ENCODE assay signal across 12 cellular contexts in genomic region chr14:41925409-41925808, GRCh38.
DNase-seq lines count a peak whose midpoint lies in the region; ATAC-seq and TF ChIP-seq lines count a peak whose summit lies in the region.
"Had no signal": no experiment of that assay in that cellular context is flagged by ENCODE, and none has a peak within 500 bp of the region (broad histone marks: within the 10 kb centered on the region; RNA-seq: fewer than 3 reads in every experiment).

No MANE protein-coding gene starts in this region.

- peak; percentile 55 for TF ChIP-seq RAD21 in Ishikawa (IDR thresholded peaks at IDR 0.05; ENCODE audit: low read depth)

- peak; percentile 50 for TF ChIP-seq CTCF in AG04450 (IDR thresholded peaks at IDR 0.05; ENCODE audit: low read depth, low read length)
- peak; percentile 59 for TF ChIP-seq CTCF in OCI-LY7 (conservative IDR thresholded peaks at IDR 0.05; ENCODE audit: low read length)
- peak; percentile 54 for TF ChIP-seq CTCF in fibroblast of the aortic adventitia (IDR thresholded peaks at IDR 0.05; ENCODE audit: insufficient read depth, low read length)
- TF ChIP-seq CTCF in lower leg skin (IDR thresholded peaks at IDR 0.05) = no peak

- no peak for ATAC-seq in GM19467 (IDR thresholded peaks at IDR 0.05; ENCODE audit: unreplicated experiment)
- no peak for ATAC-seq in GM21528 (IDR thresholded peaks at IDR 0.05; ENCODE audit: low FRiP score, unreplicated experiment)
- no peak for ATAC-seq in GM18505 (IDR thresholded peaks at IDR 0.05; ENCODE audit: unreplicated experiment)
- ATAC-seq: activated naive CD8-positive, alpha-beta T cell treated with anti-CD3 and anti-CD28 coated beads, Interleukin-2, amount 50 U/mL, for 24 hours; stimulated activated naive CD8-positive, alpha-beta T cell treated with anti-CD3 and anti-CD28 coated beads, Interleukin-15, Interleukin-2, amounts not matched to agents 100 U/mL and 50 U/mL, for 24 hours; T-helper 17 cell had no signal

- no peaks in the 10 kb centered on the region for H3K9me2 ChIP-seq in OCI-LY7 (ENCODE audit: insufficient read depth, low read length)

- H3K4me1 ChIP-seq in OCI-LY7 (ENCODE audit: insufficient read depth, low read length, poor library complexity, severe bottlenecking) = no peaks in the 10 kb centered on the region

- 30 to 38% methylated on average over 2 of the region's 2 CpGs for WGBS in lower leg skin, 2 donors

- 0 out of 2 replicates have a peak overlapping the region, but pooled peaks have one; percentile 6 for H2AFZ ChIP-seq in OCI-LY7 (ENCODE audit: low read length)

- no peaks in the 10 kb centered on the region for H3K79me2 ChIP-seq in OCI-LY7 (ENCODE audit: insufficient read depth, low read depth, low read length)

- intact Hi-C loops in OCI-LY7 (cut with micrococcal nuclease; ENCODE audit: unreplicated experiment) (no loop called here), lower leg skin (cut with DNase I; ENCODE audit: low total_unique reads) (no loop called here)

- H3K4me3 ChIP-seq in AG04450 (ENCODE audit: low read depth, low read length) (no peak overlapping the region), OCI-LY7 (ENCODE audit: low read depth, low read length, poor library complexity, severe bottlenecking) (no peak overlapping the region), fibroblast of the aortic adventitia (ENCODE audit: low read depth, low read length) (no peak overlapping the region), lower leg skin (ENCODE audit: low read depth, poor library complexity, severe bottlenecking) (no peak overlapping the region)

- BruUV-seq in OCI-LY7 (replicated peaks; lab: Mats Ljungman, UMichigan) = no TSS peak

- CTCF ChIA-PET in AG04450 (lab: Charles Lee) (interaction anchor here (0.7 to 1.2 kb wide), 6 partner anchors 14 to 1112 kb away, joined by 3 to 4 read pairs (median 3); no protein-coding TSS in a partner anchor), OCI-LY7 (lab: Charles Lee; ENCODE audit: unreplicated experiment) (no interaction called here)

- no peaks in the 10 kb centered on the region for H3K27me3 ChIP-seq in AG04450 (ENCODE audit: control insufficient read depth, insufficient read depth, low read length)

- H4K20me1 ChIP-seq in OCI-LY7 (ENCODE audit: insufficient read depth, low read length) = no peaks in the 10 kb centered on the region

- no peak overlapping the region for H3K4me2 ChIP-seq in OCI-LY7 (ENCODE audit: low read length)

- TF ChIP-seq EP300 in Ishikawa (IDR thresholded peaks at IDR 0.05; ENCODE audit: borderline replicate concordance) = no peak

- H3K27ac ChIP-seq in AG04450 (ENCODE audit: low read depth, low read length) (no peak overlapping the region), OCI-LY7 (ENCODE audit: low read depth, low read length, poor library complexity, severe bottlenecking) (no peak overlapping the region)

- H3K9me3 ChIP-seq in AG04450 (ENCODE audit: control insufficient read depth, insufficient read depth, low read length) = no peaks in the 10 kb centered on the region
- no peaks in the 10 kb centered on the region for H3K9me3 ChIP-seq in OCI-LY7 (ENCODE audit: low read length)

- no peak for TF ChIP-seq POLR2A in lower leg skin (IDR thresholded peaks at IDR 0.05)
- TF ChIP-seq POLR2A in GM18505 (IDR thresholded peaks at IDR 0.05; ENCODE audit: borderline replicate concordance, extremely low read depth, insufficient read depth, insufficient read length) = no peak

- POLR2A ChIA-PET in AG04450 (lab: Yijun Ruan, JAX) = no interaction called here
- POLR2A ChIA-PET in OCI-LY7 (lab: Charles Lee) = interaction anchor here (1.0 kb wide), 1 partner anchor 29 kb away, joined by 3 read pairs; no protein-coding TSS in a partner anchor

- no peaks in the 10 kb centered on the region for H3K36me3 ChIP-seq in OCI-LY7 (ENCODE audit: insufficient read depth, low read length)

- DNase-seq in AG04450 (ENCODE audit: low read depth, low spot score) (no peak), OCI-LY7 (ENCODE audit: low spot score) (no peak), fibroblast of the aortic adventitia (ENCODE audit: low read depth) (peak; percentile 59), lower leg skin (ENCODE audit: low spot score in 2 of 2) (no peak)
- DNase-seq: activated naive CD8-positive, alpha-beta T cell treated with anti-CD3 and anti-CD28 coated beads, Interleukin-2, amount 50 U/mL, for 24 hours; glutamatergic neuron; stimulated activated naive CD8-positive, alpha-beta T cell treated with anti-CD3 and anti-CD28 coated beads, Interleukin-15, Interleukin-2, amounts not matched to agents 100 U/mL and 50 U/mL, for 24 hours; T-helper 17 cell had no signal

TF ChIP-seq in Ishikawa, 13 proteins besides CTCF, POLR2A, EP300 and RAD21:
- TF ChIP-seq NFIC (IDR thresholded peaks at IDR 0.05) = no peak
- no peak for TF ChIP-seq MAX (IDR thresholded peaks at IDR 0.05)
- no peak for TF ChIP-seq YY1 (IDR thresholded peaks at IDR 0.05; ENCODE audit: low read depth)
- no peak for TF ChIP-seq REST (IDR thresholded peaks at IDR 0.05; ENCODE audit: low read depth)
- no peak for TF ChIP-seq ZBTB7A (IDR thresholded peaks at IDR 0.05; ENCODE audit: low read depth)
- TF ChIP-seq CEBPB (IDR thresholded peaks at IDR 0.05) = no peak
- TF ChIP-seq EGR1 (IDR thresholded peaks at IDR 0.05) = no peak
- no peak for TF ChIP-seq TCF12 (IDR thresholded peaks at IDR 0.05; ENCODE audit: low read depth)
- no peak for TF ChIP-seq CREB1 (IDR thresholded peaks at IDR 0.05; ENCODE audit: low read depth)
- TF ChIP-seq TAF1 (IDR thresholded peaks at IDR 0.05; ENCODE audit: low read depth) = no peak
- no peak for TF ChIP-seq USF1 (IDR thresholded peaks at IDR 0.05)

Comparison
In these comparisons a context has a peak if more than half of its experiments do, and no peak if none do; other contexts are left out.
1. CTCF ChIP-seq: peak in AG04450 (single experiment), OCI-LY7 (single experiment) and fibroblast of the aortic adventitia (single experiment); none in lower leg skin (0 of 3).